Comparison of ENCODE assay signal across 8 cellular contexts in the genomic region with DNA sequence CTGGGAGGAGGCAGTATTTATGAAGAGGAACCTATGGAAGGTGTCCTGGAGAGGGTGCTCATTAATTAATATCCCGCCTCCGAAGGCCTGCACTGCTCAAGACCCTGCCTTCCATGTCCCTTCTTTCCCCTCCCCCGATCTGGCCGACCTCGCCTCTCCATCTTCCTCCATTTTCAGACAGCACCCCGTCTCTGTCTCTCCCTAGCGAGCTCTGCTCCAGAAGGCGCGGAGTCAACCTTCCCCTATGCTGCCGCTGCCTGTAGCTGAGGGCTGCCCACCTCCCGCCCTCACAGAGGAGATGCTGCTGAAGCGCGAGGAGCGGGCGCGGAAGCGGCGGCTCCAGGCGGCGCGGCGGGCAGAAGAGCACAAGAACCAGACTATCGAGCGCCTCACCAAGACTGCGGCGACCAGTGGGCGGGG. TPM values are rescaled to one million over a fixed set of nuclear protein-coding genes. Genes with fewer than 3 reads are reported as not detected.
A peak's percentile ranks its signal among the peaks of the same experiment; 100 is the strongest.
DNase-seq lines count a peak whose midpoint lies in the region; ATAC-seq and TF ChIP-seq lines count a peak whose summit lies in the region.

No MANE protein-coding gene starts in this region.

- H2AFZ ChIP-seq in DND-41 (ENCODE audit: low read depth, low read length), result peak overlapping the region; percentile 63

- H3K4me2 ChIP-seq in DND-41 (ENCODE audit: insufficient read depth, low read length), result peak overlapping the region; percentile 95

- no peaks in the 10 kb centered on the region; the same call in 1 of the 2 replicates for H4K20me1 ChIP-seq in DND-41 (ENCODE audit: insufficient read depth, low read length)

- peaks cover 35% of the 10 kb centered on the region for H3K79me2 ChIP-seq in DND-41 (ENCODE audit: insufficient read depth, low read length)

- H3K27me3 Mint-ChIP-seq in natural killer cell treated with Interleukin-12 subunit alpha and Interleukin-12 subunit beta and Interleukin-15 and Interleukin-18, amount 100 ng/mL, for 72 hours, result no peaks in the 10 kb centered on the region

- H3K4me1 Mint-ChIP-seq in natural killer cell treated with Interleukin-12 subunit alpha and Interleukin-12 subunit beta and Interleukin-15 and Interleukin-18, amount 100 ng/mL, for 72 hours (ENCODE audit: low read depth in 2 of 2), result peaks cover 62 to 78% of the 10 kb centered on the region in 2 donors

- peak overlapping the region; percentile 78 for H3K9ac ChIP-seq in DND-41 (ENCODE audit: low read depth, low read length)

- ATAC-seq in DND-41 (ENCODE audit: insufficient read depth, low read depth) (peak; percentile 11), HG03457 (IDR thresholded peaks at IDR 0.05; ENCODE audit: unreplicated experiment) (no peak), HG03097 (IDR thresholded peaks at IDR 0.05; ENCODE audit: low FRiP score, unreplicated experiment) (no peak), GM18511 (IDR thresholded peaks at IDR 0.05; ENCODE audit: unreplicated experiment) (no peak)
- no peak for ATAC-seq in natural killer cell treated with Interleukin-12 subunit alpha and Interleukin-12 subunit beta and Interleukin-15 and Interleukin-18, amount 100 ng/mL, for 72 hours

- peak overlapping the region; percentile 91 to 98 for H3K27ac Mint-ChIP-seq in natural killer cell treated with Interleukin-12 subunit alpha and Interleukin-12 subunit beta and Interleukin-15 and Interleukin-18, amount 100 ng/mL, for 72 hours

- peaks cover 60% of the 10 kb centered on the region for H3K4me1 ChIP-seq in DND-41 (ENCODE audit: insufficient read depth, low read length)

- peaks cover 20% of the 10 kb centered on the region for H3K36me3 ChIP-seq in DND-41 (ENCODE audit: insufficient read depth, low read length)

- TF ChIP-seq CTCF in DND-41 (IDR thresholded peaks at IDR 0.05; ENCODE audit: borderline replicate concordance, extremely low read depth, low read length, poor library complexity, severe bottlenecking) (peak; percentile 1), NB4 (IDR thresholded peaks at IDR 0.05; ENCODE audit: low read depth, low read length) (no peak), coronary artery (IDR thresholded peaks at IDR 0.05) (no peak)

- H3K27ac ChIP-seq in DND-41 (ENCODE audit: low read length) (peak overlapping the region; percentile 86), coronary artery (peak overlapping the region; percentile 96 to 97)

- DNase-seq in DND-41 (no peak), NB4 (ENCODE audit: low read depth) (no peak), coronary artery (ENCODE audit: low spot score) (no peak), erythroblast (lab: John Stamatoyannopoulos, UW) (no peak)
- DNase-seq in natural killer cell treated with Interleukin-12 subunit alpha and Interleukin-12 subunit beta and Interleukin-15 and Interleukin-18, amount 100 ng/mL, for 72 hours (ENCODE audit: low spot score), result no peak

- H3K4me3 Mint-ChIP-seq in natural killer cell treated with Interleukin-12 subunit alpha and Interleukin-12 subunit beta and Interleukin-15 and Interleukin-18, amount 100 ng/mL, for 72 hours, result peak overlapping the region; percentile 98

- TF ChIP-seq POLR2A in NB4 (IDR thresholded peaks at IDR 0.05; ENCODE audit: extremely low read depth, insufficient read length), result no peak
- no peak for TF ChIP-seq POLR2A in erythroblast (IDR thresholded peaks at IDR 0.05; ENCODE audit: low read length)

- H3K27me3 ChIP-seq in DND-41 (ENCODE audit: insufficient read depth, low read length, poor library complexity), result no peaks in the 10 kb centered on the region

- H3K9me3 ChIP-seq in DND-41 (ENCODE audit: insufficient read depth, low read length, severe bottlenecking), result no peaks in the 10 kb centered on the region

- no peaks in the 10 kb centered on the region for H3K9me3 Mint-ChIP-seq in natural killer cell treated with Interleukin-12 subunit alpha and Interleukin-12 subunit beta and Interleukin-15 and Interleukin-18, amount 100 ng/mL, for 72 hours

- H3K4me3 ChIP-seq in DND-41 (ENCODE audit: low read depth in 1 of 2, low read length in 2 of 2), result peak overlapping the region; percentile 38 to 77; a peak in 3 of 4 replicates
- H3K4me3 ChIP-seq in NB4 (ENCODE audit: low read depth, low read length), result peak overlapping the region; percentile 83
- H3K4me3 ChIP-seq in coronary artery, result peak overlapping the region; percentile 82

- peaks cover 5% of the 10 kb centered on the region for H3K36me3 Mint-ChIP-seq in natural killer cell treated with Interleukin-12 subunit alpha and Interleukin-12 subunit beta and Interleukin-15 and Interleukin-18, amount 100 ng/mL, for 72 hours

RNA-seq across cellular contexts. Expression of gene WBP1, which starts 1.1 kb away (rescaled TPM):
- total RNA-seq in natural killer cell treated with Interleukin-12 subunit alpha and Interleukin-12 subunit beta and Interleukin-15 and Interleukin-18, amount 100 ng/mL, for 72 hours, result 10 to 100 TPM; 28.6 to 48.0 TPM

RNA-seq across cellular contexts. Expression of gene INO80B, which starts 2.3 kb away (rescaled TPM):
- 10 to 100 TPM; 42.3 to 45.6 TPM for total RNA-seq in natural killer cell treated with Interleukin-12 subunit alpha and Interleukin-12 subunit beta and Interleukin-15 and Interleukin-18, amount 100 ng/mL, for 72 hours

RNA-seq across cellular contexts. Expression of gene MOGS, which starts 8.0 kb away (rescaled TPM):
- total RNA-seq in natural killer cell treated with Interleukin-12 subunit alpha and Interleukin-12 subunit beta and Interleukin-15 and Interleukin-18, amount 100 ng/mL, for 72 hours, result 100 to 1,000 TPM in 1 of 2 donors, 10 to 100 TPM in 1; 97.9 to 111 TPM

RNA-seq across cellular contexts. Expression of gene MRPL53, which starts 15.3 kb away (rescaled TPM):
- 100 to 1,000 TPM in 1 of 2 donors, 10 to 100 TPM in 1; 94.5 to 111 TPM for total RNA-seq in natural killer cell treated with Interleukin-12 subunit alpha and Interleukin-12 subunit beta and Interleukin-15 and Interleukin-18, amount 100 ng/mL, for 72 hours

RNA-seq across cellular contexts. Expression of gene RTKN, which starts 15.4 kb away (rescaled TPM):
- total RNA-seq in natural killer cell treated with Interleukin-12 subunit alpha and Interleukin-12 subunit beta and Interleukin-15 and Interleukin-18, amount 100 ng/mL, for 72 hours, result 10 to 100 TPM in 1 of 2 donors, 1 to 10 TPM in 1; 4.6 to 11.6 TPM
